Comparison of ENCODE assay signal across 8 cellular contexts in genomic region chr6:106103728-106104109, GRCh38. TPM values are rescaled to one million over a fixed set of nuclear protein-coding genes. Genes with fewer than 3 reads are reported as not detected.
DNase-seq lines count a peak whose midpoint lies in the region; ATAC-seq and TF ChIP-seq lines count a peak whose summit lies in the region.

No MANE protein-coding gene starts in this region.

- H3K27me3 ChIP-seq in left lung (peaks cover 17 to 44% of the 10 kb centered on the region in 2 donors), H7 (ENCODE audit: control insufficient read depth, insufficient read depth, low read length) (peaks cover 9% of the 10 kb centered on the region)

- H3K36me3 Mint-ChIP-seq in activated CD4-positive, alpha-beta T cell treated with anti-CD3 and anti-CD28 coated beads, Interleukin-2, amount 10 ng/mL, durations not matched to agents 24 days and 14 days (ENCODE audit: low read depth) = peaks cover 88% of the 10 kb centered on the region

- peaks cover 5 to 32% of the 10 kb centered on the region in 2 donors for H3K4me1 ChIP-seq in left lung

- H3K27ac Mint-ChIP-seq in activated CD4-positive, alpha-beta T cell treated with anti-CD3 and anti-CD28 coated beads, Interleukin-2, amount 10 ng/mL, durations not matched to agents 24 days and 14 days = peak overlapping the region; percentile 70

- DNase-seq in activated CD4-positive, alpha-beta T cell treated with anti-CD3 and anti-CD28 coated beads, Interleukin-2, amount 10 ng/mL, durations not matched to agents 24 days and 14 days = peak; percentile 83
- no peak for DNase-seq in left lung
- DNase-seq in HUDEP-2 (lab: John Stamatoyannopoulos, UW; ENCODE audit: unreplicated experiment in 76 of 76) = no peak
- DNase-seq in NCI-H524 (lab: John Stamatoyannopoulos, UW) = no peak
- no peak for DNase-seq in H7
- DNase-seq in NK-92 (lab: John Stamatoyannopoulos, UW; ENCODE audit: unreplicated experiment) = no peak

- H3K9me3 Mint-ChIP-seq in activated CD4-positive, alpha-beta T cell treated with anti-CD3 and anti-CD28 coated beads, Interleukin-2, amount 10 ng/mL, durations not matched to agents 24 days and 14 days = no peaks in the 10 kb centered on the region

- ATAC-seq in GM18907 (IDR thresholded peaks at IDR 0.05; ENCODE audit: unreplicated experiment) = peak; percentile 54
- ATAC-seq in HG03039 (IDR thresholded peaks at IDR 0.05; ENCODE audit: unreplicated experiment) = peak; percentile 29
- peak; percentile 86 for ATAC-seq in left lung

- H3K27me3 Mint-ChIP-seq in activated CD4-positive, alpha-beta T cell treated with anti-CD3 and anti-CD28 coated beads, Interleukin-2, amount 10 ng/mL, durations not matched to agents 24 days and 14 days = no peaks in the 10 kb centered on the region

- peak overlapping the region; percentile 2 to 50 for H3K27ac ChIP-seq in left lung

- peak overlapping the region in 1 of 2 donors; percentile 23 for H3K4me3 ChIP-seq in left lung
- no peak overlapping the region for H3K4me3 ChIP-seq in H7 (ENCODE audit: insufficient read depth, low read depth, low read length)

- peaks cover 71% of the 10 kb centered on the region for H3K4me1 Mint-ChIP-seq in activated CD4-positive, alpha-beta T cell treated with anti-CD3 and anti-CD28 coated beads, Interleukin-2, amount 10 ng/mL, durations not matched to agents 24 days and 14 days

- H3K4me3 Mint-ChIP-seq in activated CD4-positive, alpha-beta T cell treated with anti-CD3 and anti-CD28 coated beads, Interleukin-2, amount 10 ng/mL, durations not matched to agents 24 days and 14 days = peak overlapping the region; percentile 91

- H3K36me3 ChIP-seq in left lung (peaks cover 0 to 40% of the 10 kb centered on the region in 2 donors), H7 (replicated peaks; ENCODE audit: control insufficient read depth, insufficient read depth, low read length) (no peaks in the 10 kb centered on the region; the same call in 1 of the 2 replicates)

- no peaks in the 10 kb centered on the region for H3K9me3 ChIP-seq in left lung

- intact Hi-C loops in activated CD4-positive, alpha-beta T cell treated with anti-CD3 and anti-CD28 coated beads, Interleukin-2, amount 10 ng/mL, durations not matched to agents 24 days and 14 days (cut with micrococcal nuclease) = no loop called here
- intact Hi-C loops in left lung (cut with DNase I) = no loop called here

- TF ChIP-seq CTCF in left lung (IDR thresholded peaks at IDR 0.05) = no peak

RNA-seq across cellular contexts. Expression of gene PRDM1, which starts 17.6 kb away (rescaled TPM):
- 35.9 and 37.4 TPM in 2 replicates for total RNA-seq in activated CD4-positive, alpha-beta T cell treated with anti-CD3 and anti-CD28 coated beads, Interleukin-2, amount 10 ng/mL, durations not matched to agents 24 days and 14 days
- total RNA-seq in left lung = 10 to 100 TPM in 1 of 2 donors, 1 to 10 TPM in 1; 7.9 to 11.1 TPM
- 1.7 and 2.4 TPM in 2 replicates for total RNA-seq in H7 (2014; rRNA removed; shearing (Covaris generic))

Comparison
In these comparisons a context has a peak if more than half of its experiments do, and no peak if none do; other contexts are left out.
1. ATAC-seq: peak in every context shown above with its lines; median percentile 86 in left lung; 54 in GM18907; 29 in HG03039.